Comparison of ENCODE assay signal across 10 cellular contexts in the genomic region with DNA sequence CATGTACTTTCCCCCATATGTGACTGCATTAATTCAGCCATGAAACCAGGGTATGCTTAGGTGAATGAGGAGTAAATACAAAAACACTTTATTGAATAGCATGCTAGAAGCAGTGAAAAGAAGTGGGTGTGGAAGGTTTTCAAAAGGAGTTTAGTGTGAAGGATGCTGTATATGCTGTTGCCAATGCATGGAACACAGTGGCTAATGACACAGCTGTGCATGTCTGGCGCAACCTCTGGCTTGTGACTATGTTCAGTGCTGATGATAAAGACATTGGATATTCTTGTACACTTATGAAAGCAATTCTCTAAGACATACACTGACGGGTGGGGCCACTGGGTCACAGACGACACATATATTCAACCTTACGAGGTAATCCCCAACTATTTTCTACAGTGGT. TPM values are rescaled to one million over a fixed set of nuclear protein-coding genes. Genes with fewer than 3 reads are reported as not detected.
DNase-seq lines count a peak whose midpoint lies in the region; ATAC-seq and TF ChIP-seq lines count a peak whose summit lies in the region.
"Had no signal": no experiment of that assay in that cellular context is flagged by ENCODE, and none has a peak within 500 bp of the region (broad histone marks: within the 10 kb centered on the region; RNA-seq: fewer than 3 reads in every experiment).

No MANE protein-coding gene starts in this region.

- H3K27ac ChIP-seq in gastroesophageal sphincter: no peak overlapping the region

- TF ChIP-seq POLR2A in erythroblast (IDR thresholded peaks at IDR 0.05; ENCODE audit: low read length) (no peak), gastroesophageal sphincter (IDR thresholded peaks at IDR 0.05) (no peak)

- H3K4me1 ChIP-seq in gastroesophageal sphincter: no peaks in the 10 kb centered on the region

- WGBS in gastroesophageal sphincter (ENCODE audit: low coverage in 1 of 2), 2 donors: 91 to 99% methylated on average over 3 to 4 of the region's 4 CpGs

- no peak for TF ChIP-seq CTCF in gastroesophageal sphincter (IDR thresholded peaks at IDR 0.05)

- DNase-seq in erythroblast (lab: John Stamatoyannopoulos, UW) (peak; percentile 59 to 64), NCI-H2029 (lab: John Stamatoyannopoulos, UW) (no peak), retina (no peak), hepatic stellate cell (ENCODE audit: low spot score) (no peak)
- DNase-seq: caudate nucleus, NCI-H2171 treated with DMSO at 0.1 percent for 48 hours had no signal

- H3K4me3 ChIP-seq in gastroesophageal sphincter: no peak overlapping the region

- H3K27me3 ChIP-seq in gastroesophageal sphincter: no peaks in the 10 kb centered on the region

- ATAC-seq in GM18861 (IDR thresholded peaks at IDR 0.05; ENCODE audit: unreplicated experiment): peak; percentile 10
- peak; percentile 28 for ATAC-seq in GM21529 (IDR thresholded peaks at IDR 0.05; ENCODE audit: unreplicated experiment)
- peak; percentile 33 for ATAC-seq in HG03439 (IDR thresholded peaks at IDR 0.05; ENCODE audit: unreplicated experiment)
- ATAC-seq in gastroesophageal sphincter: no peak

- no peaks in the 10 kb centered on the region for H3K36me3 ChIP-seq in gastroesophageal sphincter

- TF ChIP-seq EP300 in gastroesophageal sphincter (IDR thresholded peaks at IDR 0.05): no peak

- H3K9me3 ChIP-seq in gastroesophageal sphincter: peaks cover 0 to 12% (median 0%) of the 10 kb centered on the region in 3 donors

RNA-seq across cellular contexts. Expression of gene SOX21, which starts 55.2 kb away (rescaled TPM):
- total RNA-seq in gastroesophageal sphincter: under 1 TPM in 2 of 4 donors, not detected in 2; 0.47 to 0.59 TPM

RNA-seq across cellular contexts. Expression of gene GPR180, which starts 55.5 kb away (rescaled TPM):
- 1 to 10 TPM; 3.4 to 6.4 (median 5.5) TPM for total RNA-seq in gastroesophageal sphincter

Comparison
In these comparisons a context has a peak if more than half of its experiments do, and no peak if none do; other contexts are left out.
1. DNase-seq: peak in erythroblast (2 of 2); none in NCI-H2029 (single experiment), retina (single experiment) and hepatic stellate cell (single experiment).